8 cellular contexts compared by ENCODE assay signal in genomic region chr1:59316497-59317128, GRCh38.
A peak's percentile ranks its signal among the peaks of the same experiment; 100 is the strongest.
DNase-seq lines count a peak whose midpoint lies in the region; ATAC-seq, FAIRE-seq and TF ChIP-seq lines count a peak whose summit lies in the region.
"Had no signal": no experiment of that assay in that cellular context is flagged by ENCODE, and none has a peak within 500 bp of the region (broad histone marks: within the 10 kb centered on the region; RNA-seq: fewer than 3 reads in every experiment).

No MANE protein-coding gene starts in this region.

- FAIRE-seq in H54 (lab: Jason Lieb, UNC): no peak

- ATAC-seq in GM21515 (IDR thresholded peaks at IDR 0.05; ENCODE audit: unreplicated experiment): peak; percentile 90
- ATAC-seq: SK-N-SH treated with all-trans-retinoic acid at 6 μM for 48 hours had no signal

- peak overlapping the region; percentile 35 for H3K4me3 ChIP-seq in WI38 (ENCODE audit: low read depth, low read length)
- H3K4me3 ChIP-seq in tibial artery: peak overlapping the region; percentile 26 to 42

- H3K9me3 ChIP-seq in tibial artery: no peaks in the 10 kb centered on the region

- peaks cover 0 to 18% (median 7%) of the 10 kb centered on the region in 4 donors for H3K4me1 ChIP-seq in tibial artery

- H3K36me3 ChIP-seq in tibial artery: no peaks in the 10 kb centered on the region

- no peak for TF ChIP-seq POLR2A in H54 (IDR thresholded peaks at IDR 0.05; ENCODE audit: low read depth, low read length)

- no peak for TF ChIP-seq CTCF in WI38 (IDR thresholded peaks at IDR 0.05; ENCODE audit: low read depth, low read length)
- TF ChIP-seq CTCF in tibial artery (IDR thresholded peaks at IDR 0.05): no peak

- H3K27me3 ChIP-seq in tibial artery: no peaks in the 10 kb centered on the region

- DNase-seq in left kidney (ENCODE audit: low read depth, low spot score): peak; percentile 88
- DNase-seq in tibial artery: no peak
- no peak for DNase-seq in globus pallidus (ENCODE audit: low spot score)
- DNase-seq in H54 (ENCODE audit: insufficient read length, low spot score): no peak
- DNase-seq in NCI-H1694 (lab: John Stamatoyannopoulos, UW): no peak

- intact Hi-C loops in tibial artery (cut with DNase I; ENCODE audit: low total_unique reads): no loop called here

- H3K27ac ChIP-seq in tibial artery: peak overlapping the region; percentile 44 to 54
